9 cellular contexts compared by ENCODE assay signal in genomic region chr12:131860472-131861260, GRCh38. TPM values are rescaled to one million over a fixed set of nuclear protein-coding genes. Genes with fewer than 3 reads are reported as not detected.
DNase-seq lines count a peak whose midpoint lies in the region; ATAC-seq and TF ChIP-seq lines count a peak whose summit lies in the region.
"Had no signal": no experiment of that assay in that cellular context is flagged by ENCODE, and none has a peak within 500 bp of the region (broad histone marks: within the 10 kb centered on the region; RNA-seq: fewer than 3 reads in every experiment).

No MANE protein-coding gene starts in this region.

- H3K9me3 Mint-ChIP-seq in natural killer cell treated with Interleukin-12 subunit alpha and Interleukin-12 subunit beta and Interleukin-15 and Interleukin-18, amount 100 ng/mL, for 72 hours = no peaks in the 10 kb centered on the region

- DNase-seq in AG04450 (ENCODE audit: low read depth, low spot score) (no peak), HEK293T (ENCODE audit: extremely low spot score) (peak; percentile 38), Peyer's patch (peak in 2 of 3 donors; percentile 60 to 66), epithelial cell of proximal tubule (ENCODE audit: low read depth) (peak; percentile 36)
- no peak for DNase-seq in natural killer cell treated with Interleukin-12 subunit alpha and Interleukin-12 subunit beta and Interleukin-15 and Interleukin-18, amount 100 ng/mL, for 72 hours (ENCODE audit: low spot score)

- peak overlapping the region; percentile 63 to 80 for H3K27ac Mint-ChIP-seq in natural killer cell treated with Interleukin-12 subunit alpha and Interleukin-12 subunit beta and Interleukin-15 and Interleukin-18, amount 100 ng/mL, for 72 hours
- H3K27ac Mint-ChIP-seq: activated naive CD8-positive, alpha-beta T cell had no signal

- H3K4me1 Mint-ChIP-seq in natural killer cell treated with Interleukin-12 subunit alpha and Interleukin-12 subunit beta and Interleukin-15 and Interleukin-18, amount 100 ng/mL, for 72 hours (ENCODE audit: low read depth in 2 of 2) = peaks cover 6 to 9% of the 10 kb centered on the region in 2 donors

- TF ChIP-seq CTCF in AG04450 (IDR thresholded peaks at IDR 0.05; ENCODE audit: low read depth, low read length) (no peak), Peyer's patch (IDR thresholded peaks at IDR 0.05) (no peak), epithelial cell of proximal tubule (conservative IDR thresholded peaks at IDR 0.05; ENCODE audit: low read depth, low read length) (no peak)

- H3K9me3 ChIP-seq in AG04450 (ENCODE audit: control insufficient read depth, insufficient read depth, low read length) (no peaks in the 10 kb centered on the region), Peyer's patch (no peaks in the 10 kb centered on the region)

- H3K4me3 Mint-ChIP-seq in natural killer cell treated with Interleukin-12 subunit alpha and Interleukin-12 subunit beta and Interleukin-15 and Interleukin-18, amount 100 ng/mL, for 72 hours = peak overlapping the region; percentile 53
- H3K4me3 Mint-ChIP-seq: activated naive CD8-positive, alpha-beta T cell had no signal

- H3K27me3 Mint-ChIP-seq in natural killer cell treated with Interleukin-12 subunit alpha and Interleukin-12 subunit beta and Interleukin-15 and Interleukin-18, amount 100 ng/mL, for 72 hours = peaks cover 6 to 10% of the 10 kb centered on the region in 2 donors
- H3K27me3 Mint-ChIP-seq: activated naive CD8-positive, alpha-beta T cell had no signal

- CTCF ChIA-PET in AG04450 (lab: Charles Lee) = no interaction called here
- CTCF ChIA-PET in HEK293T (lab: Yijun Ruan, JAX) = interaction anchor here (0.6 kb wide), 2 partner anchors 21 to 653 kb away, joined by 3 to 4 read pairs; no protein-coding TSS in a partner anchor

- POLR2A ChIA-PET in AG04450 (lab: Yijun Ruan, JAX) = no interaction called here
- POLR2A ChIA-PET in HEK293T (lab: Yijun Ruan, JAX) = interaction anchor here (0.9 to 1.0 kb wide), 2 partner anchors 10 to 70 kb away, joined by 3 to 4 read pairs; no protein-coding TSS in a partner anchor

- no peak for TF ChIP-seq POLR2A in Peyer's patch (IDR thresholded peaks at IDR 0.05)

- peaks cover 0 to 9% (median 0%) of the 10 kb centered on the region in 4 donors for H3K4me1 ChIP-seq in Peyer's patch

- peaks cover 2% of the 10 kb centered on the region for H3K27me3 ChIP-seq in AG04450 (ENCODE audit: control insufficient read depth, insufficient read depth, low read length)
- no peaks in the 10 kb centered on the region for H3K27me3 ChIP-seq in Peyer's patch

- ATAC-seq in natural killer cell treated with Interleukin-12 subunit alpha and Interleukin-12 subunit beta and Interleukin-15 and Interleukin-18, amount 100 ng/mL, for 72 hours = peak; percentile 50 to 70
- ATAC-seq in GM19035 (IDR thresholded peaks at IDR 0.05; ENCODE audit: unreplicated experiment) = no peak
- no peak for ATAC-seq in HG02642 (IDR thresholded peaks at IDR 0.05; ENCODE audit: poor library complexity, unreplicated experiment)
- no peak for ATAC-seq in HG02981 (IDR thresholded peaks at IDR 0.05; ENCODE audit: unreplicated experiment)

- no peaks in the 10 kb centered on the region for H3K36me3 ChIP-seq in Peyer's patch

- peak overlapping the region; percentile 34 for H3K4me3 ChIP-seq in AG04450 (ENCODE audit: low read depth, low read length)
- peak overlapping the region in 1 of 4 donors; percentile 29 for H3K4me3 ChIP-seq in Peyer's patch
- H3K4me3 ChIP-seq in epithelial cell of proximal tubule (ENCODE audit: low read depth, low read length) = peak overlapping the region; percentile 33

- no peaks in the 10 kb centered on the region for H3K36me3 Mint-ChIP-seq in natural killer cell treated with Interleukin-12 subunit alpha and Interleukin-12 subunit beta and Interleukin-15 and Interleukin-18, amount 100 ng/mL, for 72 hours
- H3K36me3 Mint-ChIP-seq: activated naive CD8-positive, alpha-beta T cell had no signal

- H3K27ac ChIP-seq in AG04450 (ENCODE audit: low read depth, low read length) (peak overlapping the region; percentile 83), Peyer's patch (peak overlapping the region in 1 of 4 donors; percentile 62)

TF ChIP-seq in HEK293T, 16 proteins besides CTCF, POLR2A, EP300 and RAD21:
- TF ChIP-seq ELF4 (IDR thresholded peaks at IDR 0.05) = no peak
- peak; percentile 82 for TF ChIP-seq PKNOX1 (IDR thresholded peaks at IDR 0.05)
- 0 out of 2 replicates have a peak, but pooled peaks have one; percentile 6 for TF ChIP-seq TARDBP (IDR thresholded peaks at IDR 0.05)

RNA-seq across cellular contexts. Expression of gene MMP17, which starts 32.5 kb away (rescaled TPM):
- 9.9 and 13.2 TPM in 2 replicates for polyA plus RNA-seq in AG04450 (2011; rRNA removed)
- 5.7 and 6.7 TPM in 2 replicates for polyA minus RNA-seq in AG04450 (2011; rRNA and poly(A)+ RNA removed)
- total RNA-seq in Peyer's patch (10 to 100 TPM in 1 of 4 donors, 1 to 10 TPM in 2, not detected in 1; 4.0 to 32.2 (median 5.3) TPM), epithelial cell of proximal tubule (0.69 and 3.6 TPM in 2 replicates)
- total RNA-seq in natural killer cell treated with Interleukin-12 subunit alpha and Interleukin-12 subunit beta and Interleukin-15 and Interleukin-18, amount 100 ng/mL, for 72 hours = not detected

RNA-seq across cellular contexts. Expression of gene ULK1, which starts 33.8 kb away (rescaled TPM):
- 4.6 and 6.6 TPM in 2 replicates for polyA plus RNA-seq in AG04450 (2011; rRNA removed)
- polyA minus RNA-seq in AG04450 (2011; rRNA and poly(A)+ RNA removed) = 4.0 and 4.5 TPM in 2 replicates
- 10 to 100 TPM; 25.2 to 54.1 (median 38.8) TPM for total RNA-seq in Peyer's patch
- 8.2 and 11.8 TPM in 2 replicates for total RNA-seq in epithelial cell of proximal tubule
- 10 to 100 TPM; 21.8 to 24.3 TPM for total RNA-seq in natural killer cell treated with Interleukin-12 subunit alpha and Interleukin-12 subunit beta and Interleukin-15 and Interleukin-18, amount 100 ng/mL, for 72 hours

Comparison
In these comparisons a context has a peak if more than half of its experiments do, and no peak if none do; other contexts are left out.
1. DNase-seq: peak in HEK293T (single experiment), Peyer's patch (2 of 3) and epithelial cell of proximal tubule (single experiment); none in AG04450 (single experiment) and natural killer cell treated with Interleukin-12 subunit alpha and Interleukin-12 subunit beta and Interleukin-15 and Interleukin-18, amount 100 ng/mL, for 72 hours (single experiment).
2. ATAC-seq: peak in natural killer cell treated with Interleukin-12 subunit alpha and Interleukin-12 subunit beta and Interleukin-15 and Interleukin-18, amount 100 ng/mL, for 72 hours (2 of 2); none in GM19035 (single experiment), HG02642 (single experiment) and HG02981 (single experiment).